In the genomic region with DNA sequence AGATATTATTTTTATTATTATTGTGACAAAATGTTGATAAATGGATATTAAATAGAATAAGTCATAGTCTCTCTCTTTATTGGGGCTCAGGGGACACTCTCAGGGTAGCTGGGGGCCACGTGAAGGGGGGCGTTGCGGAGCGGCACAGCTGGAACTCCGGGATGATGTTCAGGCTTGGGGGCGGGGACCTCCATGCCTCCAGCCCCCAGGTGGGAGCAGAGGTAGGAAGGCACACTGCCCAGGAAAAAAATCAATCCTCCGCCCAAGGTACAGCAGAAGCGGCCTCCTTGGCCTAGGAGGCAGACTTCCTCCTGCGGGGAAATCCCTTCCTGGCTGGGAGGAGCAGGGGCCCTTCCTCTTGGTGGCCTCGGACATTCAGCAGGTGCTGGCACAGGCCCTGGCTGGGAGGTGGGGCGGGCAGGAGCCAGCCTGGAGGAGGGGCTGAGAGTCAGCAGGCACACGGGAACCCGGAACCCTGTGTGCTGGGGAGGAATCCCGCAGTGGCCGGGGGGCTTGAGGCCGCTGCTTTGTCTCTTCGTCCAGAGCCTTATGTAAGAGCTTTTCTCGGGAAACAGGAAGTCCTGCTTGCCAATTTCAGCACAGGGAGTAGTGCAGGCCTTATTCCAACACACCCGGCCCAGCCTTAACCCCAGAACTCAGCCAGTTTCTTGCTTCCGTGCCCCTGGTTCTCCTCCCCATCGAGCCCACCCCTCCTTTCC, we compare ENCODE assay signal across 8 cellular contexts. TPM values are rescaled to one million over a fixed set of nuclear protein-coding genes. Genes with fewer than 3 reads are reported as not detected.
DNase-seq lines count a peak whose midpoint lies in the region; FAIRE-seq and TF ChIP-seq lines count a peak whose summit lies in the region.

No MANE protein-coding gene starts in this region.

- in situ Hi-C loops in GM13976 (cut with MboI; ENCODE audit: low sequenced_read_pairs, unreplicated experiment) = no loop called here

- H3K36me3 ChIP-seq in keratinocyte (ENCODE audit: control insufficient read depth in 2 of 2, extremely low read depth in 1 of 2, insufficient read depth in 2 of 2, low read length in 2 of 2) (no peaks in the 10 kb centered on the region), spleen (peaks cover 0 to 28% (median 0%) of the 10 kb centered on the region in 6 donors)
- H3K36me3 ChIP-seq in CD4-positive, alpha-beta memory T cell (ENCODE audit: insufficient read depth, low read length) = peaks cover 7% of the 10 kb centered on the region

- H4K20me1 ChIP-seq in keratinocyte (ENCODE audit: control insufficient read depth, extremely low read depth, insufficient read depth, low read length) = no peaks in the 10 kb centered on the region

- H3K27me3 ChIP-seq in keratinocyte (ENCODE audit: control insufficient read depth, extremely low read depth, insufficient read depth, low read length) = no peaks in the 10 kb centered on the region
- H3K27me3 ChIP-seq in spleen (replicated peaks in 1 of 7) = no peaks in the 10 kb centered on the region
- H3K27me3 ChIP-seq in CD4-positive, alpha-beta memory T cell (ENCODE audit: insufficient read depth, low read length) = no peaks in the 10 kb centered on the region

- H3K9ac ChIP-seq in keratinocyte (ENCODE audit: control insufficient read depth, extremely low read depth, insufficient read depth, low read length) = peak overlapping the region; percentile 75

- DNase-seq in AG09309 (ENCODE audit: low read depth) = peak; percentile 28
- peak; percentile 72 for DNase-seq in GM13976 (ENCODE audit: low spot score)
- peak; percentile 75 for DNase-seq in NOMO-1 treated with DMSO at 0.1 percent for 48 hours (lab: John Stamatoyannopoulos, UW; ENCODE audit: unreplicated experiment)
- DNase-seq in cardiac fibroblast (ENCODE audit: low read depth in 2 of 2) = peak; percentile 82 to 95
- no peak for DNase-seq in keratinocyte (ENCODE audit: low read depth, low spot score)
- DNase-seq in spleen = peak; percentile 95
- no peak for DNase-seq in T1000 (lab: John Stamatoyannopoulos, UW)
- DNase-seq in CD4-positive, alpha-beta memory T cell = no peak

- no peaks in the 10 kb centered on the region for H3K27me3 Mint-ChIP-seq in CD4-positive, alpha-beta memory T cell

- no peaks in the 10 kb centered on the region for H3K9me3 Mint-ChIP-seq in CD4-positive, alpha-beta memory T cell

- peak in 1 of 3 donors; percentile 5 for TF ChIP-seq POLR2A in spleen (IDR thresholded peaks at IDR 0.05)

- FAIRE-seq in keratinocyte (lab: Jason Lieb, UNC) = peak; percentile 44

- dilution Hi-C loops in keratinocyte (cut with MboI; ENCODE audit: extremely low pct_ligation_motif_present, low sequenced_read_pairs) = no loop called here

- peaks cover 11% of the 10 kb centered on the region for H3K79me2 ChIP-seq in keratinocyte (ENCODE audit: control insufficient read depth, insufficient read depth, low read length)

- no peak overlapping the region; the same call in 1 of the 2 replicates for H3K4me3 ChIP-seq in AG09309 (ENCODE audit: control insufficient read depth, low read depth, low read length)
- H3K4me3 ChIP-seq in cardiac fibroblast (replicated peaks in 1 of 2; ENCODE audit: low read depth in 2 of 2, low read length in 2 of 2) = no peak overlapping the region
- peak overlapping the region; percentile 12 to 50 (median 29) for H3K4me3 ChIP-seq in keratinocyte (ENCODE audit: control insufficient read depth in 2 of 3, extremely low read depth in 1 of 3, insufficient read depth in 2 of 3, low read depth in 1 of 3, low read length in 3 of 3)
- H3K4me3 ChIP-seq in spleen = peak overlapping the region; percentile 13 to 96 (median 55)
- no peak overlapping the region for H3K4me3 ChIP-seq in CD4-positive, alpha-beta memory T cell (ENCODE audit: low read length in 2 of 2)

- no peak overlapping the region for H3K4me3 Mint-ChIP-seq in CD4-positive, alpha-beta memory T cell

- 11 to 17% (median 13%) methylated on average over 13 to 21 of the region's 21 CpGs for WGBS in spleen, 5 donors

- H3K27ac ChIP-seq in keratinocyte (ENCODE audit: control insufficient read depth, insufficient read depth, low read length) (peak overlapping the region; percentile 49), spleen (peak overlapping the region; percentile 81 to 98 (median 94))
- H3K27ac ChIP-seq in CD4-positive, alpha-beta memory T cell (ENCODE audit: low read depth, low read length) = no peak overlapping the region

- CTCF ChIA-PET in CD4-positive, alpha-beta memory T cell (lab: Charles Lee; ENCODE audit: partially characterized antibody) = interaction anchor here (1.1 to 4.5 kb wide), 5 partner anchors 42 to 202 kb away, joined by 3 to 173 read pairs (median 6); partner anchors contain the start of genes TMEM95 and WRAP53

- H3K36me3 Mint-ChIP-seq in CD4-positive, alpha-beta memory T cell = peaks cover 24 to 29% of the 10 kb centered on the region in 2 donors

- H3K9me3 ChIP-seq in keratinocyte (ENCODE audit: control insufficient read depth, low read depth, low read length) (no peaks in the 10 kb centered on the region), spleen (no peaks in the 10 kb centered on the region)
- H3K9me3 ChIP-seq in CD4-positive, alpha-beta memory T cell (ENCODE audit: control insufficient read depth in 1 of 2, low read length in 2 of 2) = no peaks in the 10 kb centered on the region

- H2AFZ ChIP-seq in keratinocyte (ENCODE audit: control insufficient read depth, low read length) = peak overlapping the region; percentile 87

- intact Hi-C loops in spleen (cut with DNase I; ENCODE audit: low total_unique reads) = no loop called here
- intact Hi-C loops in CD4-positive, alpha-beta memory T cell (cut with micrococcal nuclease) = no loop called here

- peaks cover 37% of the 10 kb centered on the region for H3K4me1 ChIP-seq in keratinocyte (ENCODE audit: control insufficient read depth, extremely low read depth, insufficient read depth, low read length)
- peaks cover 37 to 95% (median 67%) of the 10 kb centered on the region in 6 donors for H3K4me1 ChIP-seq in spleen
- H3K4me1 ChIP-seq in CD4-positive, alpha-beta memory T cell (ENCODE audit: insufficient read depth, low read length) = peaks cover 42% of the 10 kb centered on the region

- POLR2A ChIA-PET in CD4-positive, alpha-beta memory T cell (lab: Charles Lee; ENCODE audit: partially characterized antibody) = interaction anchor here (0.6 to 7.8 kb wide), 6 partner anchors 10 to 210 kb away, joined by 3 to 56 read pairs (median 5); partner anchors contain the start of genes POLR2A, TNFSF12 and TP53

- no peaks in the 10 kb centered on the region for H3K9me1 ChIP-seq in keratinocyte (ENCODE audit: control insufficient read depth, extremely low read depth, insufficient read depth, low read length)

- H3K4me1 Mint-ChIP-seq in CD4-positive, alpha-beta memory T cell = peaks cover 36 to 51% (median 40%) of the 10 kb centered on the region in 4 donors

- H3K27ac Mint-ChIP-seq in CD4-positive, alpha-beta memory T cell = peak overlapping the region in 2 of 7 donors; percentile 10 to 59

- H3K4me2 ChIP-seq in keratinocyte (ENCODE audit: control insufficient read depth, extremely low read depth, insufficient read depth, low read depth, low read length) = peak overlapping the region; percentile 84

- TF ChIP-seq CTCF in AG09309 (IDR thresholded peaks at IDR 0.05; ENCODE audit: control insufficient read depth, insufficient read depth, low read depth, low read length, missing control alignments) (no peak), GM13976 (IDR thresholded peaks at IDR 0.05; ENCODE audit: borderline replicate concordance, control extremely low read depth, extremely low read depth, insufficient read depth, missing control alignments) (no peak), cardiac fibroblast (IDR thresholded peaks at IDR 0.05; ENCODE audit: low read depth, low read length) (no peak), keratinocyte (optimal IDR thresholded peaks at IDR 0.05 in 1 of 3, IDR thresholded peaks at IDR 0.05 in 1 of 3, conservative IDR thresholded peaks at IDR 0.05 in 1 of 3; ENCODE audit: extremely low read depth in 1 of 3, insufficient read depth in 2 of 3, low read length in 3 of 3) (no peak), spleen (IDR thresholded peaks at IDR 0.05 in 8 of 11, conservative IDR thresholded peaks at IDR 0.05 in 3 of 11) (peak in 2 of 11 experiments; percentile 19 to 28)

RNA-seq across cellular contexts. Expression of gene TNFSF13, which starts 0.6 kb away (rescaled TPM):
- polyA plus RNA-seq in keratinocyte = 2.4 to 5.7 TPM (median 3.9 TPM) in 3 replicates
- 0.65 TPM for polyA plus RNA-seq in keratinocyte (2011; ENCODE audit: low read depth)
- polyA plus RNA-seq in keratinocyte (2011; cell fraction: cytosol; rRNA removed) = 3.8 and 4.2 TPM in 2 replicates
- polyA plus RNA-seq in keratinocyte (2011; cell fraction: nucleus; rRNA removed) = 6.0 and 6.1 TPM in 2 replicates
- 3.6 and 6.1 TPM in 2 replicates for polyA plus RNA-seq in keratinocyte (2012; ENCODE audit: low replicate concordance)
- polyA minus RNA-seq in keratinocyte = 1.8 to 3.0 TPM (median 2.2 TPM) in 3 replicates
- 2.1 TPM for polyA minus RNA-seq in keratinocyte (2011; cell fraction: cytosol; rRNA and poly(A)+ RNA removed)
- polyA minus RNA-seq in keratinocyte (2011; cell fraction: nucleus; rRNA and poly(A)+ RNA removed) = 2.2 and 3.6 TPM in 2 replicates
- total RNA-seq in spleen = 10 to 100 TPM; 14.5 to 54.0 (median 31.6) TPM
- 10 to 100 TPM; 19.9 to 23.4 (median 20.5) TPM for polyA plus RNA-seq in spleen
- total RNA-seq in CD4-positive, alpha-beta memory T cell = 1 to 10 TPM; 2.9 to 3.8 TPM
- under 1 TPM in 1 of 2 donors, not detected in 1; 0.68 TPM for polyA plus RNA-seq in CD4-positive, alpha-beta memory T cell

RNA-seq across cellular contexts. Expression of gene SENP3, which starts 3.7 kb away (rescaled TPM):
- 98.9 to 110 TPM (median 99.1 TPM) in 3 replicates for polyA plus RNA-seq in keratinocyte
- polyA plus RNA-seq in keratinocyte (2011; ENCODE audit: low read depth) = 15.9 TPM
- polyA plus RNA-seq in keratinocyte (2011; cell fraction: cytosol; rRNA removed) = 90.1 and 106 TPM in 2 replicates
- 72.1 TPM in 2 replicates for polyA plus RNA-seq in keratinocyte (2011; cell fraction: nucleus; rRNA removed)
- 37.4 and 53.9 TPM in 2 replicates for polyA plus RNA-seq in keratinocyte (2012; ENCODE audit: low replicate concordance)
- polyA minus RNA-seq in keratinocyte = 85.2 to 96.9 TPM (median 89.1 TPM) in 3 replicates
- 71.0 TPM for polyA minus RNA-seq in keratinocyte (2011; cell fraction: cytosol; rRNA and poly(A)+ RNA removed)
- 19.2 and 31.1 TPM in 2 replicates for polyA minus RNA-seq in keratinocyte (2011; cell fraction: nucleus; rRNA and poly(A)+ RNA removed)
- 10 to 100 TPM; 36.3 to 71.7 (median 42.9) TPM for total RNA-seq in spleen
- polyA plus RNA-seq in spleen = 10 to 100 TPM; 43.1 to 52.7 (median 45.6) TPM
- 10 to 100 TPM; 37.7 to 40.1 TPM for total RNA-seq in CD4-positive, alpha-beta memory T cell
- 10 to 100 TPM; 13.1 to 15.5 TPM for polyA plus RNA-seq in CD4-positive, alpha-beta memory T cell

RNA-seq across cellular contexts. Expression of gene TNFSF12, which starts 9.1 kb away (rescaled TPM):
- polyA plus RNA-seq in keratinocyte (0.39 to 1.5 TPM (median 1.0 TPM) in 3 replicates), spleen (10 to 100 TPM; 46.5 to 65.0 (median 49.3) TPM)
- polyA plus RNA-seq in keratinocyte (2011; ENCODE audit: low read depth) = 0.86 TPM
- polyA plus RNA-seq in keratinocyte (2011; cell fraction: cytosol; rRNA removed) = 0.46 and 1.9 TPM in 2 replicates
- polyA plus RNA-seq in keratinocyte (2011; cell fraction: nucleus; rRNA removed) = 0.95 and 1.2 TPM in 2 replicates
- 1.6 TPM in 2 replicates for polyA plus RNA-seq in keratinocyte (2012; ENCODE audit: low replicate concordance)
- polyA minus RNA-seq in keratinocyte = 1.2 to 2.0 TPM in 2 of 3 replicates, not detected in the other
- polyA minus RNA-seq in keratinocyte (2011; cell fraction: cytosol; rRNA and poly(A)+ RNA removed) = not detected
- not detected in 2 replicates for polyA minus RNA-seq in keratinocyte (2011; cell fraction: nucleus; rRNA and poly(A)+ RNA removed)
- 10 to 100 TPM; 37.4 to 64.6 (median 60.5) TPM for total RNA-seq in spleen
- 10 to 100 TPM; 45.1 to 52.2 TPM for total RNA-seq in CD4-positive, alpha-beta memory T cell
- 10 to 100 TPM; 45.8 to 72.8 TPM for polyA plus RNA-seq in CD4-positive, alpha-beta memory T cell

RNA-seq across cellular contexts. Expression of gene CD68, which starts 21.5 kb away (rescaled TPM):
- polyA plus RNA-seq in keratinocyte (12.2 to 26.6 TPM (median 14.0 TPM) in 3 replicates), spleen (100 to 1,000 TPM in 1 of 3 donors, 10 to 100 TPM in 2; 52.5 to 236 (median 86.1) TPM)
- 17.3 TPM for polyA plus RNA-seq in keratinocyte (2011; ENCODE audit: low read depth)
- polyA plus RNA-seq in keratinocyte (2011; cell fraction: cytosol; rRNA removed) = 8.8 and 11.4 TPM in 2 replicates
- 2.3 and 4.7 TPM in 2 replicates for polyA plus RNA-seq in keratinocyte (2011; cell fraction: nucleus; rRNA removed)
- polyA plus RNA-seq in keratinocyte (2012; ENCODE audit: low replicate concordance) = 7.8 and 37.6 TPM in 2 replicates
- polyA minus RNA-seq in keratinocyte = 9.5 to 21.7 TPM (median 16.4 TPM) in 3 replicates
- 4.0 TPM for polyA minus RNA-seq in keratinocyte (2011; cell fraction: cytosol; rRNA and poly(A)+ RNA removed)
- polyA minus RNA-seq in keratinocyte (2011; cell fraction: nucleus; rRNA and poly(A)+ RNA removed) = 1.9 and 2.1 TPM in 2 replicates
- total RNA-seq in spleen = 100 to 1,000 TPM; 177 to 387 (median 271) TPM
- total RNA-seq in CD4-positive, alpha-beta memory T cell = 10 to 100 TPM; 19.8 to 20.9 TPM
- polyA plus RNA-seq in CD4-positive, alpha-beta memory T cell = under 1 TPM in 1 of 2 donors, not detected in 1; 0.59 TPM

RNA-seq across cellular contexts. Expression of gene MPDU1, which starts 25.7 kb away (rescaled TPM):
- polyA plus RNA-seq in keratinocyte (57.8 to 71.5 TPM (median 63.0 TPM) in 3 replicates), spleen (10 to 100 TPM; 42.7 to 73.0 (median 59.5) TPM)
- polyA plus RNA-seq in keratinocyte (2011; ENCODE audit: low read depth) = 4.6 TPM
- 34.9 and 50.7 TPM in 2 replicates for polyA plus RNA-seq in keratinocyte (2011; cell fraction: cytosol; rRNA removed)
- 59.1 and 75.4 TPM in 2 replicates for polyA plus RNA-seq in keratinocyte (2011; cell fraction: nucleus; rRNA removed)
- 32.9 and 34.3 TPM in 2 replicates for polyA plus RNA-seq in keratinocyte (2012; ENCODE audit: low replicate concordance)
- polyA minus RNA-seq in keratinocyte = 56.7 to 87.7 TPM (median 77.3 TPM) in 3 replicates
- polyA minus RNA-seq in keratinocyte (2011; cell fraction: cytosol; rRNA and poly(A)+ RNA removed) = 35.3 TPM
- polyA minus RNA-seq in keratinocyte (2011; cell fraction: nucleus; rRNA and poly(A)+ RNA removed) = 21.5 and 22.4 TPM in 2 replicates
- total RNA-seq in spleen = 100 to 1,000 TPM in 1 of 7 donors, 10 to 100 TPM in 6; 35.5 to 163 (median 51.2) TPM
- 10 to 100 TPM; 23.8 to 25.0 TPM for total RNA-seq in CD4-positive, alpha-beta memory T cell
- polyA plus RNA-seq in CD4-positive, alpha-beta memory T cell = 10 to 100 TPM; 41.7 to 50.1 TPM

Comparison
In these comparisons a context has a peak if more than half of its experiments do, and no peak if none do; other contexts are left out.
1. DNase-seq: peak in AG09309 (single experiment), GM13976 (single experiment), NOMO-1 treated with DMSO at 0.1 percent for 48 hours (single experiment), cardiac fibroblast (2 of 2) and spleen (single experiment); none in keratinocyte (single experiment), T1000 (single experiment) and CD4-positive, alpha-beta memory T cell (0 of 5).
2. H3K4me3 ChIP-seq: peak in keratinocyte (3 of 3) and spleen (8 of 8); none in AG09309 (single experiment), cardiac fibroblast (0 of 2) and CD4-positive, alpha-beta memory T cell (0 of 2).
3. RNA of gene TNFSF12, which starts 9.1 kb away (polyA plus RNA-seq): 45.8 to 72.8 TPM in CD4-positive, alpha-beta memory T cell and 46.5 to 65.0 TPM in spleen; 0.39 to 1.9 TPM in keratinocyte; every median in the first group is over 10 times any median in the second.